35 cellular contexts compared by ENCODE assay signal in the genomic region with DNA sequence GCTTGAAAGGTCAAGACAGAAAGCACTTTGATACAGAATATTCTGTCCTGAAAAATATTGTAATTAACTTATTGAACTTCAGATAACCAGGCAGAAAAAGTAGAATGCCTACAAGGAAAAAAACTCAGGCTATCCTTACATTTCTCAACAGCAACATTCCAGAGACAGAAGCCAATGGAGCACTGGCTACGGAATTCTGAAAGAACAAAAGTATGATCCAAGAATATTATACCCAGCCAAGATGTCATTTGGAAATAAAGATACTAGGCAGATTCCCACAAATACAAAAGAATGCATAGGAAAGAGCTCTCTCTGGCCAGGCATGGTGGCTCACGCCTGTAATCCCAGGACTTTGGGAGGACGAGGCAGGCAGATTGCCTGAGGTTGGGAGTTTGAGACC.
"Had no signal": no experiment of that assay in that cellular context is flagged by ENCODE, and none has a peak within 500 bp of the region (broad histone marks: within the 10 kb centered on the region; RNA-seq: fewer than 3 reads in every experiment).

No MANE protein-coding gene starts in this region.

- DNase-seq: activated B cell treated with CpG ODN at 0.5 μM for 24 hours; activated CD4-positive, alpha-beta memory T cell treated with anti-CD3 and anti-CD28 coated beads, Interleukin-2, amount 10 ng/mL, durations not matched to agents 7 days and 5 days; activated CD4-positive, alpha-beta T cell treated with anti-CD3 and anti-CD28 coated beads for 4 hours; activated CD4-positive, alpha-beta T cell treated with anti-CD3 and anti-CD28 coated beads, Interleukin-2, amount 10 ng/mL, durations not matched to agents 7 days and 5 days; activated CD4-positive, alpha-beta T cell treated with anti-CD3 and anti-CD28 coated beads, Interleukin-2, amount 50 U/mL, for 48 hours; activated CD4-positive, CD25-positive, alpha-beta regulatory T cell treated with anti-CD3 and anti-CD28 coated beads, Interleukin-2, amount 50 U/mL, for 72 hours; activated CD8-positive, alpha-beta memory T cell treated with anti-CD3 and anti-CD28 coated beads for 24 hours; activated CD8-positive, alpha-beta memory T cell treated with anti-CD3 and anti-CD28 coated beads, Interleukin-2, amount 10 ng/mL, durations not matched to agents 7 days and 5 days; activated CD8-positive, alpha-beta memory T cell treated with anti-CD3 and anti-CD28 coated beads, Interleukin-2, amount 50 U/mL, for 48 hours; activated CD8-positive, alpha-beta T cell treated with anti-CD3 and anti-CD28 coated beads, Interleukin-2, amount 10 ng/mL, durations not matched to agents 7 days and 5 days; activated effector memory CD4-positive, alpha-beta T cell treated with Interleukin-2 at 50 U/mL for 16 hours; activated gamma-delta T cell; activated naive CD4-positive, alpha-beta T cell treated with anti-CD3 and anti-CD28 coated beads, Interleukin-2, amount 10 ng/mL, durations not matched to agents 7 days and 5 days; activated naive CD4-positive, alpha-beta T cell treated with Interleukin-2 at 50 U/mL for 16 hours; activated naive CD8-positive, alpha-beta T cell treated with anti-CD3 and anti-CD28 coated beads, Interleukin-2, amount 10 ng/mL, durations not matched to agents 7 days and 5 days; activated naive CD8-positive, alpha-beta T cell treated with anti-CD3 and anti-CD28 coated beads, Interleukin-2, amount 50 U/mL, for 24 hours; activated T-cell treated with anti-CD3 and anti-CD28 coated beads, Interleukin-2, amount 50 U/mL, for 24 hours; activated T-cell treated with anti-CD3 and anti-CD28 coated beads, Interleukin-2, amount 50 U/mL, for 48 hours; amygdala; anterior cingulate cortex; caudate nucleus; T-helper 2 cell; T-helper 9 cell had no signal

- H3K27me3 Mint-ChIP-seq: activated naive CD4-positive, alpha-beta T cell treated with anti-CD3 and anti-CD28 coated beads, Interleukin-2, amount 50 U/mL, for 24 hours had no signal

- FAIRE-seq: bronchial epithelial cell, colon, TTC549 had no signal

- H3K36me3 ChIP-seq: ascending aorta, cardiac muscle cell had no signal

- H3K4me1 ChIP-seq: ascending aorta had no signal

- H3K36me3 Mint-ChIP-seq: activated naive CD8-positive, alpha-beta T cell; activated naive CD8-positive, alpha-beta T cell treated with anti-CD3 and anti-CD28 coated beads, Interleukin-2, amount 10 ng/mL, durations not matched to agents 7 days and 5 days; brain had no signal

- H3K27ac Mint-ChIP-seq: activated B cell treated with CpG ODN at 0.5 μM for 24 hours; activated CD4-positive, alpha-beta memory T cell treated with anti-CD3 and anti-CD28 coated beads, Interleukin-2, amount 10 ng/mL, durations not matched to agents 7 days and 5 days; activated CD4-positive, alpha-beta T cell treated with anti-CD3 and anti-CD28 coated beads, Interleukin-2, amount 10 ng/mL, durations not matched to agents 7 days and 5 days; activated CD8-positive, alpha-beta memory T cell treated with anti-CD3 and anti-CD28 coated beads, Interleukin-2, amount 10 ng/mL, durations not matched to agents 7 days and 5 days; activated CD8-positive, alpha-beta T cell treated with anti-CD3 and anti-CD28 coated beads, Interleukin-2, amount 10 ng/mL, durations not matched to agents 7 days and 5 days; activated naive CD4-positive, alpha-beta T cell treated with anti-CD3 and anti-CD28 coated beads, Interleukin-2, amount 10 ng/mL, durations not matched to agents 7 days and 5 days; activated naive CD4-positive, alpha-beta T cell treated with anti-CD3 and anti-CD28 coated beads, Interleukin-2, amount 50 U/mL, for 24 hours; activated naive CD8-positive, alpha-beta T cell; activated naive CD8-positive, alpha-beta T cell treated with anti-CD3 and anti-CD28 coated beads, Interleukin-2, amount 10 ng/mL, durations not matched to agents 7 days and 5 days; activated naive CD8-positive, alpha-beta T cell treated with anti-CD3 and anti-CD28 coated beads, Interleukin-2, amount 50 U/mL, for 24 hours; activated T-cell treated with anti-CD3 and anti-CD28 coated beads, Interleukin-2, amount 50 U/mL, for 24 hours; activated T-helper 2 cell treated with anti-CD3 and anti-CD28 coated beads, Interferon-gamma antibody, Interleukin-2, Interleukin-4, amounts not matched to agents 10 μg/mL and 5 μg/mL and 100 μg/mL, durations not matched to agents 14 hours and 24 hours and 36 hours; brain; T-helper 1 cell treated with Interleukin-12 subunit alpha and Interleukin-12 subunit beta and Interleukin-4 antibody, amounts not matched to agents 30 μg/mL and 1 μg/mL, for 36 hours; T-helper 2 cell treated with Interferon-gamma antibody and Interleukin-4, amounts not matched to agents 5 μg/mL and 100 μg/mL, for 36 hours had no signal

- H3K4me3 Mint-ChIP-seq: activated B cell treated with CpG ODN at 0.5 μM for 24 hours; activated CD4-positive, alpha-beta memory T cell treated with anti-CD3 and anti-CD28 coated beads, Interleukin-2, amount 10 ng/mL, durations not matched to agents 7 days and 5 days; activated CD4-positive, alpha-beta T cell treated with anti-CD3 and anti-CD28 coated beads, Interleukin-2, amount 10 ng/mL, durations not matched to agents 7 days and 5 days; activated CD8-positive, alpha-beta memory T cell treated with anti-CD3 and anti-CD28 coated beads, Interleukin-2, amount 10 ng/mL, durations not matched to agents 7 days and 5 days; activated CD8-positive, alpha-beta T cell treated with anti-CD3 and anti-CD28 coated beads, Interleukin-2, amount 10 ng/mL, durations not matched to agents 7 days and 5 days; activated naive CD4-positive, alpha-beta T cell treated with anti-CD3 and anti-CD28 coated beads, Interleukin-2, amount 10 ng/mL, durations not matched to agents 7 days and 5 days; activated naive CD4-positive, alpha-beta T cell treated with anti-CD3 and anti-CD28 coated beads, Interleukin-2, amount 50 U/mL, for 24 hours; activated naive CD8-positive, alpha-beta T cell; activated naive CD8-positive, alpha-beta T cell treated with anti-CD3 and anti-CD28 coated beads, Interleukin-2, amount 10 ng/mL, durations not matched to agents 7 days and 5 days; activated naive CD8-positive, alpha-beta T cell treated with anti-CD3 and anti-CD28 coated beads, Interleukin-2, amount 50 U/mL, for 24 hours; activated T-cell treated with anti-CD3 and anti-CD28 coated beads, Interleukin-2, amount 50 U/mL, for 24 hours; brain; T-helper 1 cell treated with Interleukin-12 subunit alpha and Interleukin-12 subunit beta and Interleukin-4 antibody, amounts not matched to agents 30 μg/mL and 1 μg/mL, for 36 hours; T-helper 2 cell treated with Interferon-gamma antibody and Interleukin-4, amounts not matched to agents 5 μg/mL and 100 μg/mL, for 36 hours had no signal

- ATAC-seq: activated CD8-positive, alpha-beta memory T cell treated with anti-CD3 and anti-CD28 coated beads, Interleukin-2, amount 10 ng/mL, durations not matched to agents 7 days and 5 days; activated CD8-positive, alpha-beta T cell treated with anti-CD3 and anti-CD28 coated beads, Interleukin-2, amount 10 ng/mL, durations not matched to agents 7 days and 5 days; activated naive CD8-positive, alpha-beta T cell treated with anti-CD3 and anti-CD28 coated beads, Interleukin-2, amount 50 U/mL, for 24 hours had no signal

- H3K27ac ChIP-seq: ascending aorta, cardiac muscle cell, VCaP had no signal

- H3K4me3 ChIP-seq: ascending aorta, cardiac muscle cell had no signal

- H3K4me1 Mint-ChIP-seq: activated B cell treated with CpG ODN at 0.5 μM for 24 hours; activated naive CD4-positive, alpha-beta T cell treated with anti-CD3 and anti-CD28 coated beads, Interleukin-2, amount 50 U/mL, for 24 hours; activated naive CD8-positive, alpha-beta T cell treated with anti-CD3 and anti-CD28 coated beads, Interleukin-2, amount 10 ng/mL, durations not matched to agents 7 days and 5 days had no signal
